Comparison of ENCODE assay signal across 1 cellular context in the genomic region with DNA sequence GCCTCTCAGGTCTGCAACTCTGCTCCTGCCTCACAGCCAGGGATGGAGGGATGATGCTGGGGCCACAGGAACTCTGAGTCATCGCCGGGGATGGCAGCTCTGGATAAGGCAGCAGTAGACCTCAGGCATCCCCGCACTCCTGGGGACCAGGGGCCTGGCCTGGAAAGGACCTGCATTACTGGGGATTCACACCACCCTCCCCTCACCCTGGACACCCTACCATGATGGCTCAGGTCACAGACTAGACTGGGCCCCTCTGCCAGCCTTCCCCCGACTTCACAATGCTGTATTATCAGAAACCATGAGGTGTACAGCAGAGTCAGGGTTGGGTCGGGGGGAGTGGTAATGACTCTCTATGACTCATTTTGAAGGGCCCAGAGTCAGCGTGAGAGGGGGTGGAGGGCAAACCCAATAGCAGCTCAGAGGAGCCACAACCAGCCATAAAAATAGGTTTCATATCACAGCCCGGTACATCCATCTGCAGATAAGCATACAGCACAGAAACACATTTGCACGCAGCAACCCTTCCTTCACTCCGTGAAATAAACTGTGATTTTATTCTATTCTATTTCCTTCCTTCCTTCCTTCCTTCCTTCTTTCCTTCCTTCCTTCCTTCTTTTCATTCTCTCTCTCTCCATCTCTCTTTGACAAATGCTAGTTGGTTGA.
TF ChIP-seq lines count a peak whose summit lies in the region.

No MANE protein-coding gene starts in this region.

TF ChIP-seq in HEK293, 187 proteins besides CTCF, POLR2A, EP300 and RAD21 (continued from another document and continues in another):
- TF ChIP-seq, protein P1, sequence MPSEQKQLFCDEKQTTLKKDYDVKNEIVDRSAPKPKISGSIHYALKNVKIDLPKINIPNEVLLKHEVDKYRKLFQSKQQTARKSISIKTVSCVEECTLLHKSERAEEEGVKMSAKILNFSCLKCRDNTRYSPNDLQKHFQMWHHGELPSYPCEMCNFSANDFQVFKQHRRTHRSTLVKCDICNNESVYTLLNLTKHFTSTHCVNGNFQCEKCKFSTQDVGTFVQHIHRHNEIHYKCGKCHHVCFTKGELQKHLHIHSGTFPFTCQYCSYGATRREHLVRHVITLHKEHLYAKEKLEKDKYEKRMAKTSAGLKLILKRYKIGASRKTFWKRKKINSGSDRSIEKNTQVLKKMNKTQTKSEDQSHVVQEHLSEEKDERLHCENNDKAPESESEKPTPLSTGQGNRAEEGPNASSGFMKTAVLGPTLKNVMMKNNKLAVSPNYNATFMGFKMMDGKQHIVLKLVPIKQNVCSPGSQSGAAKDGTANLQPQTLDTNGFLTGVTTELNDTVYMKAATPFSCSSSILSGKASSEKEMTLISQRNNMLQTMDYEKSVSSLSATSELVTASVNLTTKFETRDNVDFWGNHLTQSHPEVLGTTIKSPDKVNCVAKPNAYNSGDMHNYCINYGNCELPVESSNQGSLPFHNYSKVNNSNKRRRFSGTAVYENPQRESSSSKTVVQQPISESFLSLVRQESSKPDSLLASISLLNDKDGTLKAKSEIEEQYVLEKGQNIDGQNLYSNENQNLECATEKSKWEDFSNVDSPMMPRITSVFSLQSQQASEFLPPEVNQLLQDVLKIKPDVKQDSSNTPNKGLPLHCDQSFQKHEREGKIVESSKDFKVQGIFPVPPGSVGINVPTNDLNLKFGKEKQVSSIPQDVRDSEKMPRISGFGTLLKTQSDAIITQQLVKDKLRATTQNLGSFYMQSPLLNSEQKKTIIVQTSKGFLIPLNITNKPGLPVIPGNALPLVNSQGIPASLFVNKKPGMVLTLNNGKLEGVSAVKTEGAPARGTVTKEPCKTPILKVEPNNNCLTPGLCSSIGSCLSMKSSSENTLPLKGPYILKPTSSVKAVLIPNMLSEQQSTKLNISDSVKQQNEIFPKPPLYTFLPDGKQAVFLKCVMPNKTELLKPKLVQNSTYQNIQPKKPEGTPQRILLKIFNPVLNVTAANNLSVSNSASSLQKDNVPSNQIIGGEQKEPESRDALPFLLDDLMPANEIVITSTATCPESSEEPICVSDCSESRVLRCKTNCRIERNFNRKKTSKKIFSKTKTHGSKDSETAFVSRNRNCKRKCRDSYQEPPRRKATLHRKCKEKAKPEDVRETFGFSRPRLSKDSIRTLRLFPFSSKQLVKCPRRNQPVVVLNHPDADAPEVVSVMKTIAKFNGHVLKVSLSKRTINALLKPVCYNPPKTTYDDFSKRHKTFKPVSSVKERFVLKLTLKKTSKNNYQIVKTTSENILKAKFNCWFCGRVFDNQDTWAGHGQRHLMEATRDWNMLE (tag by site-specific recombination; conservative IDR thresholded peaks at IDR 0.05; ENCODE audit: low read depth), result peak; percentile 53
- TF ChIP-seq, protein P2, sequence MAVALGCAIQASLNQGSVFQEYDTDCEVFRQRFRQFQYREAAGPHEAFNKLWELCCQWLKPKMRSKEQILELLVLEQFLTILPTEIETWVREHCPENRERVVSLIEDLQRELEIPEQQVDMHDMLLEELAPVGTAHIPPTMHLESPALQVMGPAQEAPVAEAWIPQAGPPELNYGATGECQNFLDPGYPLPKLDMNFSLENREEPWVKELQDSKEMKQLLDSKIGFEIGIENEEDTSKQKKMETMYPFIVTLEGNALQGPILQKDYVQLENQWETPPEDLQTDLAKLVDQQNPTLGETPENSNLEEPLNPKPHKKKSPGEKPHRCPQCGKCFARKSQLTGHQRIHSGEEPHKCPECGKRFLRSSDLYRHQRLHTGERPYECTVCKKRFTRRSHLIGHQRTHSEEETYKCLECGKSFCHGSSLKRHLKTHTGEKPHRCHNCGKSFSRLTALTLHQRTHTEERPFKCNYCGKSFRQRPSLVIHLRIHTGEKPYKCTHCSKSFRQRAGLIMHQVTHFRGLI (tag by site-specific recombination; IDR thresholded peaks at IDR 0.05), result 0 out of 2 replicates have a peak, but pooled peaks have one; percentile 14
- TF ChIP-seq, protein P3, sequence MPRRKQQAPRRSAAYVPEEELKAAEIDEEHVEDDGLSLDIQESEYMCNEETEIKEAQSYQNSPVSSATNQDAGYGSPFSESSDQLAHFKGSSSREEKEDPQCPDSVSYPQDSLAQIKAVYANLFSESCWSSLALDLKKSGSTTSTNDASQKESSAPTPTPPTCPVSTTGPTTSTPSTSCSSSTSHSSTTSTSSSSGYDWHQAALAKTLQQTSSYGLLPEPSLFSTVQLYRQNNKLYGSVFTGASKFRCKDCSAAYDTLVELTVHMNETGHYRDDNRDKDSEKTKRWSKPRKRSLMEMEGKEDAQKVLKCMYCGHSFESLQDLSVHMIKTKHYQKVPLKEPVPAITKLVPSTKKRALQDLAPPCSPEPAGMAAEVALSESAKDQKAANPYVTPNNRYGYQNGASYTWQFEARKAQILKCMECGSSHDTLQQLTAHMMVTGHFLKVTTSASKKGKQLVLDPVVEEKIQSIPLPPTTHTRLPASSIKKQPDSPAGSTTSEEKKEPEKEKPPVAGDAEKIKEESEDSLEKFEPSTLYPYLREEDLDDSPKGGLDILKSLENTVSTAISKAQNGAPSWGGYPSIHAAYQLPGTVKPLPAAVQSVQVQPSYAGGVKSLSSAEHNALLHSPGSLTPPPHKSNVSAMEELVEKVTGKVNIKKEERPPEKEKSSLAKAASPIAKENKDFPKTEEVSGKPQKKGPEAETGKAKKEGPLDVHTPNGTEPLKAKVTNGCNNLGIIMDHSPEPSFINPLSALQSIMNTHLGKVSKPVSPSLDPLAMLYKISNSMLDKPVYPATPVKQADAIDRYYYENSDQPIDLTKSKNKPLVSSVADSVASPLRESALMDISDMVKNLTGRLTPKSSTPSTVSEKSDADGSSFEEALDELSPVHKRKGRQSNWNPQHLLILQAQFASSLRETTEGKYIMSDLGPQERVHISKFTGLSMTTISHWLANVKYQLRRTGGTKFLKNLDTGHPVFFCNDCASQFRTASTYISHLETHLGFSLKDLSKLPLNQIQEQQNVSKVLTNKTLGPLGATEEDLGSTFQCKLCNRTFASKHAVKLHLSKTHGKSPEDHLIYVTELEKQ (tag by site-specific recombination; IDR thresholded peaks at IDR 0.05; ENCODE audit: borderline replicate concordance), result no peak
- TF ChIP-seq, protein P4, sequence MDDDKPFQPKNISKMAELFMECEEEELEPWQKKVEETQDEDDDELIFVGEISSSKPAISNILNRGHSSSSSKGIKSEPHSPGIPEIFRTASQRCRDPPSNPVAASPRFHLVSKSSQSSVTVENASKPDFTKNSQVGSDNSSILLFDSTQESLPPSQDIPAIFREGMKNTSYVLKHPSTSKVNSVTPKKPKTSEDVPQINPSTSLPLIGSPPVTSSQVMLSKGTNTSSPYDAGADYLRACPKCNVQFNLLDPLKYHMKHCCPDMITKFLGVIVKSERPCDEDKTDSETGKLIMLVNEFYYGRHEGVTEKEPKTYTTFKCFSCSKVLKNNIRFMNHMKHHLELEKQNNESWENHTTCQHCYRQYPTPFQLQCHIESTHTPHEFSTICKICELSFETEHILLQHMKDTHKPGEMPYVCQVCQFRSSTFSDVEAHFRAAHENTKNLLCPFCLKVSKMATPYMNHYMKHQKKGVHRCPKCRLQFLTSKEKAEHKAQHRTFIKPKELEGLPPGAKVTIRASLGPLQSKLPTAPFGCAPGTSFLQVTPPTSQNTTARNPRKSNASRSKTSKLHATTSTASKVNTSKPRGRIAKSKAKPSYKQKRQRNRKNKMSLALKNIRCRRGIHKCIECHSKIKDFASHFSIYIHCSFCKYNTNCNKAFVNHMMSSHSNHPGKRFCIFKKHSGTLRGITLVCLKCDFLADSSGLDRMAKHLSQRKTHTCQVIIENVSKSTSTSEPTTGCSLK (tag by site-specific recombination; IDR thresholded peaks at IDR 0.05), result no peak
- TF ChIP-seq ZIC2 (tag by site-specific recombination; IDR thresholded peaks at IDR 0.05) (peak; percentile 60), KLF16 (tag by site-specific recombination; IDR thresholded peaks at IDR 0.05) (no peak), ZNF223 (tag by site-specific recombination; IDR thresholded peaks at IDR 0.05) (no peak), ZSCAN23 (tag by site-specific recombination; IDR thresholded peaks at IDR 0.05) (0 out of 2 replicates have a peak, but pooled peaks have one; percentile 15), SP7 (tag by site-specific recombination; IDR thresholded peaks at IDR 0.05) (peak; percentile 77), ZNF175 (tag by site-specific recombination; IDR thresholded peaks at IDR 0.05) (no peak), FEZF1 (tag by site-specific recombination; IDR thresholded peaks at IDR 0.05) (no peak), SP3 (tag by site-specific recombination; IDR thresholded peaks at IDR 0.05) (no peak), WT1 (tag by site-specific recombination; IDR thresholded peaks at IDR 0.05) (0 out of 2 replicates have a peak, but pooled peaks have one; percentile 6), GLI2 (tag by site-specific recombination; IDR thresholded peaks at IDR 0.05; ENCODE audit: borderline replicate concordance, low read depth) (no peak), RBAK (tag by site-specific recombination; IDR thresholded peaks at IDR 0.05) (no peak), REPIN1 (tag by site-specific recombination; IDR thresholded peaks at IDR 0.05; ENCODE audit: low read depth) (no peak), GLIS1 (tag by site-specific recombination; IDR thresholded peaks at IDR 0.05) (peak; percentile 59), ZNF211 (tag by site-specific recombination; IDR thresholded peaks at IDR 0.05; ENCODE audit: low read depth) (no peak), ZBTB17 (tag by site-specific recombination; IDR thresholded peaks at IDR 0.05) (peak; percentile 74), ZNF426 (tag by site-specific recombination; IDR thresholded peaks at IDR 0.05) (no peak), KLF8 (tag by site-specific recombination; IDR thresholded peaks at IDR 0.05) (peak; percentile 53), ZNF654 (tag by site-specific recombination; IDR thresholded peaks at IDR 0.05; ENCODE audit: low read depth) (no peak), ZEB2 (tag by site-specific recombination; IDR thresholded peaks at IDR 0.05) (peak; percentile 60; the same call in 1 of the 2 replicates)
- TF ChIP-seq, protein P5, sequence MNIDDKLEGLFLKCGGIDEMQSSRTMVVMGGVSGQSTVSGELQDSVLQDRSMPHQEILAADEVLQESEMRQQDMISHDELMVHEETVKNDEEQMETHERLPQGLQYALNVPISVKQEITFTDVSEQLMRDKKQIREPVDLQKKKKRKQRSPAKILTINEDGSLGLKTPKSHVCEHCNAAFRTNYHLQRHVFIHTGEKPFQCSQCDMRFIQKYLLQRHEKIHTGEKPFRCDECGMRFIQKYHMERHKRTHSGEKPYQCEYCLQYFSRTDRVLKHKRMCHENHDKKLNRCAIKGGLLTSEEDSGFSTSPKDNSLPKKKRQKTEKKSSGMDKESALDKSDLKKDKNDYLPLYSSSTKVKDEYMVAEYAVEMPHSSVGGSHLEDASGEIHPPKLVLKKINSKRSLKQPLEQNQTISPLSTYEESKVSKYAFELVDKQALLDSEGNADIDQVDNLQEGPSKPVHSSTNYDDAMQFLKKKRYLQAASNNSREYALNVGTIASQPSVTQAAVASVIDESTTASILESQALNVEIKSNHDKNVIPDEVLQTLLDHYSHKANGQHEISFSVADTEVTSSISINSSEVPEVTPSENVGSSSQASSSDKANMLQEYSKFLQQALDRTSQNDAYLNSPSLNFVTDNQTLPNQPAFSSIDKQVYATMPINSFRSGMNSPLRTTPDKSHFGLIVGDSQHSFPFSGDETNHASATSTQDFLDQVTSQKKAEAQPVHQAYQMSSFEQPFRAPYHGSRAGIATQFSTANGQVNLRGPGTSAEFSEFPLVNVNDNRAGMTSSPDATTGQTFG (tag by site-specific recombination; IDR thresholded peaks at IDR 0.05; ENCODE audit: borderline replicate concordance), result no peak
- TF ChIP-seq, protein P6, sequence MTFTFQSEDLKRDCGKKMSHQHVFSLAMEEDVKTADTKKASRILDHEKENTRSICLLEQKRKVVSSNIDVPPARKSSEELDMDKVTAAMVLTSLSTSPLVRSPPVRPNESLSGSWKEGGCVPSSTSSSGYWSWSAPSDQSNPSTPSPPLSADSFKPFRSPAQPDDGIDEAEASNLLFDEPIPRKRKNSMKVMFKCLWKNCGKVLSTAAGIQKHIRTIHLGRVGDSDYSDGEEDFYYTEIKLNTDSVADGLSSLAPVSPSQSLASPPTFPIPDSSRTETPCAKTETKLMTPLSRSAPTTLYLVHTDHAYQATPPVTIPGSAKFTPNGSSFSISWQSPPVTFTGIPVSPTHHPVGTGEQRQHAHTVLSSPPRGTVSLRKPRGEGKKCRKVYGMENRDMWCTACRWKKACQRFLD (tag by site-specific recombination; IDR thresholded peaks at IDR 0.05), result no peak
- TF ChIP-seq, protein P7, sequence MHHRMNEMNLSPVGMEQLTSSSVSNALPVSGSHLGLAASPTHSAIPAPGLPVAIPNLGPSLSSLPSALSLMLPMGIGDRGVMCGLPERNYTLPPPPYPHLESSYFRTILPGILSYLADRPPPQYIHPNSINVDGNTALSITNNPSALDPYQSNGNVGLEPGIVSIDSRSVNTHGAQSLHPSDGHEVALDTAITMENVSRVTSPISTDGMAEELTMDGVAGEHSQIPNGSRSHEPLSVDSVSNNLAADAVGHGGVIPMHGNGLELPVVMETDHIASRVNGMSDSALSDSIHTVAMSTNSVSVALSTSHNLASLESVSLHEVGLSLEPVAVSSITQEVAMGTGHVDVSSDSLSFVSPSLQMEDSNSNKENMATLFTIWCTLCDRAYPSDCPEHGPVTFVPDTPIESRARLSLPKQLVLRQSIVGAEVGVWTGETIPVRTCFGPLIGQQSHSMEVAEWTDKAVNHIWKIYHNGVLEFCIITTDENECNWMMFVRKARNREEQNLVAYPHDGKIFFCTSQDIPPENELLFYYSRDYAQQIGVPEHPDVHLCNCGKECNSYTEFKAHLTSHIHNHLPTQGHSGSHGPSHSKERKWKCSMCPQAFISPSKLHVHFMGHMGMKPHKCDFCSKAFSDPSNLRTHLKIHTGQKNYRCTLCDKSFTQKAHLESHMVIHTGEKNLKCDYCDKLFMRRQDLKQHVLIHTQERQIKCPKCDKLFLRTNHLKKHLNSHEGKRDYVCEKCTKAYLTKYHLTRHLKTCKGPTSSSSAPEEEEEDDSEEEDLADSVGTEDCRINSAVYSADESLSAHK (tag by site-specific recombination; IDR thresholded peaks at IDR 0.05), result peak; percentile 23; the same call in 1 of the 2 replicates
- TF ChIP-seq, protein P8, sequence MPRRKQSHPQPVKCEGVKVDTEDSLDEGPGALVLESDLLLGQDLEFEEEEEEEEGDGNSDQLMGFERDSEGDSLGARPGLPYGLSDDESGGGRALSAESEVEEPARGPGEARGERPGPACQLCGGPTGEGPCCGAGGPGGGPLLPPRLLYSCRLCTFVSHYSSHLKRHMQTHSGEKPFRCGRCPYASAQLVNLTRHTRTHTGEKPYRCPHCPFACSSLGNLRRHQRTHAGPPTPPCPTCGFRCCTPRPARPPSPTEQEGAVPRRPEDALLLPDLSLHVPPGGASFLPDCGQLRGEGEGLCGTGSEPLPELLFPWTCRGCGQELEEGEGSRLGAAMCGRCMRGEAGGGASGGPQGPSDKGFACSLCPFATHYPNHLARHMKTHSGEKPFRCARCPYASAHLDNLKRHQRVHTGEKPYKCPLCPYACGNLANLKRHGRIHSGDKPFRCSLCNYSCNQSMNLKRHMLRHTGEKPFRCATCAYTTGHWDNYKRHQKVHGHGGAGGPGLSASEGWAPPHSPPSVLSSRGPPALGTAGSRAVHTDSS (tag by site-specific recombination; IDR thresholded peaks at IDR 0.05), result no peak
- TF ChIP-seq, protein P9, sequence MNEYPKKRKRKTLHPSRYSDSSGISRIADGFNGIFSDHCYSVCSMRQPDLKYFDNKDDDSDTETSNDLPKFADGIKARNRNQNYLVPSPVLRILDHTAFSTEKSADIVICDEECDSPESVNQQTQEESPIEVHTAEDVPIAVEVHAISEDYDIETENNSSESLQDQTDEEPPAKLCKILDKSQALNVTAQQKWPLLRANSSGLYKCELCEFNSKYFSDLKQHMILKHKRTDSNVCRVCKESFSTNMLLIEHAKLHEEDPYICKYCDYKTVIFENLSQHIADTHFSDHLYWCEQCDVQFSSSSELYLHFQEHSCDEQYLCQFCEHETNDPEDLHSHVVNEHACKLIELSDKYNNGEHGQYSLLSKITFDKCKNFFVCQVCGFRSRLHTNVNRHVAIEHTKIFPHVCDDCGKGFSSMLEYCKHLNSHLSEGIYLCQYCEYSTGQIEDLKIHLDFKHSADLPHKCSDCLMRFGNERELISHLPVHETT (tag by site-specific recombination; IDR thresholded peaks at IDR 0.05), result no peak; the same call in 1 of the 2 replicates
